ENCODE assay signal across 2 cellular contexts in the genomic region with DNA sequence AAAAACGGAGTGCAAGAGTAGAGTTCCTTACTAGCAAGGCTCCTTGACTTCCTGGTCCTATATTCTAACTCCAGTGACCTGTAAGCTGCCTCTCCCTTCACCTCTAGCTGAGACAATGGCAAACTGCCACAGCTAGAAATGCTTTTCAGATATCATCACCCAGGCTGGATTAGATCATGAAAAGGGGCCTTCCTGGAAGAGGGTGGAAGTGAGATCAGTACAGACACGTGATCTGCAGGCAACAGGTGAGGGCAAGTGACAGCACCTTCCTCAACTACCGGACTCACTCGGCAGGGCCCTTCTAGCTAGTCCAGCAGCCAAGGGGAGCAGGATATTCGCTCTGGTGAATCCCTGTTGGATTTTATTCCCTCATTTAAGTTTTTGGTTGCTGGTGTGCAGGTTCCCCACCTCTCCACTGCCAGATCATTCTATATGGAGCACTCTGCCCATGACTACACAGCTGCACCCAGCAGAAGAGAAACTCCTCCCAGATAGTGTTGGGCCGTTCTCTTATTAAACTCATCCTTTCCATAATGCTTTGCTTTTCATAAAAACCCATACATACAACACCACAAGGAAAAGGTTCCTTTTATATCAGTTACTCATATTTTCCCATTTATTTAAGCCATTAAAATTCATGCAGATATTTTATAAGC.
TF ChIP-seq lines count a peak whose summit lies in the region.

No MANE protein-coding gene starts in this region.

TF ChIP-seq in A549, 52 proteins besides CTCF, POLR2A, EP300 and RAD21:
- TF ChIP-seq FOSL2 (IDR thresholded peaks at IDR 0.05) (0 out of 2 replicates have a peak, but pooled peaks have one; percentile 23), FOSL2 (CRISPR knock-in tag; IDR thresholded peaks at IDR 0.05) (peak; percentile 31; the same call in 1 of the 2 replicates), HOXA7 (CRISPR knock-in tag; IDR thresholded peaks at IDR 0.05) (no peak), POLR2AphosphoS2 (conservative IDR thresholded peaks at IDR 0.05; ENCODE audit: low read length) (no peak), CHD4 (IDR thresholded peaks at IDR 0.05; ENCODE audit: borderline replicate concordance) (no peak), CEBPB (IDR thresholded peaks at IDR 0.05) (no peak), SMC3 (IDR thresholded peaks at IDR 0.05) (no peak), RARB (CRISPR knock-in tag; IDR thresholded peaks at IDR 0.05) (no peak), HDAC2 (IDR thresholded peaks at IDR 0.05) (no peak), GATA3 (IDR thresholded peaks at IDR 0.05; ENCODE audit: borderline replicate concordance) (peak; percentile 64; the same call in 1 of the 2 replicates), JUN (IDR thresholded peaks at IDR 0.05) (0 out of 5 replicates have a peak, but pooled peaks of 1 of the 2 experiments have one; percentile 32), BHLHE40 (IDR thresholded peaks at IDR 0.05; ENCODE audit: low read depth, low read length) (0 out of 2 replicates have a peak, but pooled peaks have one; percentile 38), EHF (CRISPR knock-in tag; IDR thresholded peaks at IDR 0.05) (no peak), HEYL (CRISPR knock-in tag; IDR thresholded peaks at IDR 0.05) (no peak), ZFP36 (IDR thresholded peaks at IDR 0.05; ENCODE audit: borderline replicate concordance, partially characterized antibody) (no peak)
- TF ChIP-seq, protein P1, sequence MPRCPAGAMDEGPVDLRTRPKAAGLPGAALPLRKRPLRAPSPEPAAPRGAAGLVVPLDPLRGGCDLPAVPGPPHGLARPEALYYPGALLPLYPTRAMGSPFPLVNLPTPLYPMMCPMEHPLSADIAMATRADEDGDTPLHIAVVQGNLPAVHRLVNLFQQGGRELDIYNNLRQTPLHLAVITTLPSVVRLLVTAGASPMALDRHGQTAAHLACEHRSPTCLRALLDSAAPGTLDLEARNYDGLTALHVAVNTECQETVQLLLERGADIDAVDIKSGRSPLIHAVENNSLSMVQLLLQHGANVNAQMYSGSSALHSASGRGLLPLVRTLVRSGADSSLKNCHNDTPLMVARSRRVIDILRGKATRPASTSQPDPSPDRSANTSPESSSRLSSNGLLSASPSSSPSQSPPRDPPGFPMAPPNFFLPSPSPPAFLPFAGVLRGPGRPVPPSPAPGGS (IDR thresholded peaks at IDR 0.05): no peak
- TF ChIP-seq, protein P2, sequence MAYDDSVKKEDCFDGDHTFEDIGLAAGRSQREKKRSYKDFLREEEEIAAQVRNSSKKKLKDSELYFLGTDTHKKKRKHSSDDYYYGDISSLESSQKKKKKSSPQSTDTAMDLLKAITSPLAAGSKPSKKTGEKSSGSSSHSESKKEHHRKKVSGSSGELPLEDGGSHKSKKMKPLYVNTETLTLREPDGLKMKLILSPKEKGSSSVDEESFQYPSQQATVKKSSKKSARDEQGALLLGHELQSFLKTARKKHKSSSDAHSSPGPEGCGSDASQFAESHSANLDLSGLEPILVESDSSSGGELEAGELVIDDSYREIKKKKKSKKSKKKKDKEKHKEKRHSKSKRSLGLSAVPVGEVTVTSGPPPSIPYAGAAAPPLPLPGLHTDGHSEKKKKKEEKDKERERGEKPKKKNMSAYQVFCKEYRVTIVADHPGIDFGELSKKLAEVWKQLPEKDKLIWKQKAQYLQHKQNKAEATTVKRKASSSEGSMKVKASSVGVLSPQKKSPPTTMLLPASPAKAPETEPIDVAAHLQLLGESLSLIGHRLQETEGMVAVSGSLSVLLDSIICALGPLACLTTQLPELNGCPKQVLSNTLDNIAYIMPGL (CRISPR knock-in tag; IDR thresholded peaks at IDR 0.05; ENCODE audit: borderline replicate concordance): no peak
- TF ChIP-seq, protein P3, sequence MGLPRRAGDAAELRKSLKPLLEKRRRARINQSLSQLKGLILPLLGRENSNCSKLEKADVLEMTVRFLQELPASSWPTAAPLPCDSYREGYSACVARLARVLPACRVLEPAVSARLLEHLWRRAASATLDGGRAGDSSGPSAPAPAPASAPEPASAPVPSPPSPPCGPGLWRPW (IDR thresholded peaks at IDR 0.05): no peak
- TF ChIP-seq, protein P4, sequence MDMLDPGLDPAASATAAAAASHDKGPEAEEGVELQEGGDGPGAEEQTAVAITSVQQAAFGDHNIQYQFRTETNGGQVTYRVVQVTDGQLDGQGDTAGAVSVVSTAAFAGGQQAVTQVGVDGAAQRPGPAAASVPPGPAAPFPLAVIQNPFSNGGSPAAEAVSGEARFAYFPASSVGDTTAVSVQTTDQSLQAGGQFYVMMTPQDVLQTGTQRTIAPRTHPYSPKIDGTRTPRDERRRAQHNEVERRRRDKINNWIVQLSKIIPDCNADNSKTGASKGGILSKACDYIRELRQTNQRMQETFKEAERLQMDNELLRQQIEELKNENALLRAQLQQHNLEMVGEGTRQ (IDR thresholded peaks at IDR 0.05): peak; percentile 79
- TF ChIP-seq, protein P5, sequence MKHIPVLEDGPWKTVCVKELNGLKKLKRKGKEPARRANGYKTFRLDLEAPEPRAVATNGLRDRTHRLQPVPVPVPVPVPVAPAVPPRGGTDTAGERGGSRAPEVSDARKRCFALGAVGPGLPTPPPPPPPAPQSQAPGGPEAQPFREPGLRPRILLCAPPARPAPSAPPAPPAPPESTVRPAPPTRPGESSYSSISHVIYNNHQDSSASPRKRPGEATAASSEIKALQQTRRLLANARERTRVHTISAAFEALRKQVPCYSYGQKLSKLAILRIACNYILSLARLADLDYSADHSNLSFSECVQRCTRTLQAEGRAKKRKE (CRISPR knock-in tag; IDR thresholded peaks at IDR 0.05; ENCODE audit: low read depth): no peak
- TF ChIP-seq, protein P6, sequence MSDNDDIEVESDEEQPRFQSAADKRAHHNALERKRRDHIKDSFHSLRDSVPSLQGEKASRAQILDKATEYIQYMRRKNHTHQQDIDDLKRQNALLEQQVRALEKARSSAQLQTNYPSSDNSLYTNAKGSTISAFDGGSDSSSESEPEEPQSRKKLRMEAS (IDR thresholded peaks at IDR 0.05): peak; percentile 38; the same call in 1 of the 2 replicates

TF ChIP-seq in IMR-90, 13 proteins besides CTCF, POLR2A, EP300 and RAD21:
- TF ChIP-seq BHLHE40 (IDR thresholded peaks at IDR 0.05; ENCODE audit: low read depth, low read length): peak; percentile 79; the same call in 1 of the 2 replicates
- TF ChIP-seq, protein P4 (IDR thresholded peaks at IDR 0.05; ENCODE audit: low read depth, low read length): peak; percentile 80
- no peak for TF ChIP-seq FOS (IDR thresholded peaks at IDR 0.05; ENCODE audit: low read depth, low read length)
- no peak for TF ChIP-seq CHD1 (IDR thresholded peaks at IDR 0.05; ENCODE audit: low read depth, low read length)
